ENCODE assay signal across 1 cellular context in genomic region chr11:118129475-118130196, GRCh38.
TF ChIP-seq lines count a peak whose summit lies in the region.

No MANE protein-coding gene starts in this region.

TF ChIP-seq in HepG2, 621 proteins besides CTCF, POLR2A, EP300 and RAD21:
- TF ChIP-seq ATF7 (IDR thresholded peaks at IDR 0.05) (peak; percentile 83), ATF7 (CRISPR knock-in tag; IDR thresholded peaks at IDR 0.05) (no peak), ELF4 (CRISPR knock-in tag; IDR thresholded peaks at IDR 0.05; ENCODE audit: borderline replicate concordance) (no peak)
